ENCODE assay signal across 8 cellular contexts in the genomic region with DNA sequence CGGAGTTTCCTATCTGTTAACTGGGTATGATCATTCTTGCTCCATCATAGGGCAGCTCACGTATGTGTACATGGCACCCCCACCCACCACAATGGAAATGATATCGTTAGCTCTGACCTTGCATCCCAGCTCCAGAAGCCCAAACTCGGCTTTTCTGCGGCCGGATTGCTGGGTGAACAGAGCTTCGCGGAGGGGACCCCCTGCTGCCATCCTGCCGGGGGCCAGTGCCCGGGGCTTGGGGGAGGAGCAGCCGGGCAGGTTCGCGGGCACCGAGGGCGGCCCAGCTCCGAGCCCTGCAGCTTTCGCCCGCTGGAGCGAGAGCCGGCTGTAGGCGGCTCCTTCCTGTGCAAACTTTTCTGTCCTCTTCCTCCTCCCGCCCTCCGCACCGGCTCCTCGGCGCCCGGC. TPM values are rescaled to one million over a fixed set of nuclear protein-coding genes. Genes with fewer than 3 reads are reported as not detected.
DNase-seq lines count a peak whose midpoint lies in the region; ATAC-seq, FAIRE-seq and TF ChIP-seq lines count a peak whose summit lies in the region.

No MANE protein-coding gene starts in this region.

- no peaks in the 10 kb centered on the region for H3K36me3 ChIP-seq in DOHH2 (ENCODE audit: control insufficient read depth, low read length)
- no peaks in the 10 kb centered on the region for H3K36me3 ChIP-seq in HUES48 (ENCODE audit: control insufficient read depth, insufficient read depth, low read length)
- H3K36me3 ChIP-seq in keratinocyte (ENCODE audit: control insufficient read depth in 2 of 2, extremely low read depth in 1 of 2, insufficient read depth in 2 of 2, low read length in 2 of 2), result no peaks in the 10 kb centered on the region

- TF ChIP-seq CTCF in DOHH2 (IDR thresholded peaks at IDR 0.05; ENCODE audit: low read depth, low read length, poor library complexity, severe bottlenecking) (no peak), MCF 10A (IDR thresholded peaks at IDR 0.05; ENCODE audit: unreplicated experiment) (no peak), keratinocyte (optimal IDR thresholded peaks at IDR 0.05 in 1 of 3, IDR thresholded peaks at IDR 0.05 in 1 of 3, conservative IDR thresholded peaks at IDR 0.05 in 1 of 3; ENCODE audit: extremely low read depth in 1 of 3, insufficient read depth in 2 of 3, low read length in 3 of 3) (no peak)

- no peaks in the 10 kb centered on the region for H3K27me3 Mint-ChIP-seq in MCF 10A (ENCODE audit: insufficient read depth, unreplicated experiment)

- H3K4me1 ChIP-seq in DOHH2 (ENCODE audit: control insufficient read depth, low read length), result peaks cover 19% of the 10 kb centered on the region
- peaks cover 24% of the 10 kb centered on the region for H3K4me1 ChIP-seq in HUES48 (ENCODE audit: control insufficient read depth, insufficient read depth, low read length)
- H3K4me1 ChIP-seq in keratinocyte (ENCODE audit: control insufficient read depth, extremely low read depth, insufficient read depth, low read length), result no peaks in the 10 kb centered on the region

- H3F3A ChIP-seq in DOHH2 (ENCODE audit: control insufficient read depth, insufficient read depth), result no peaks in the 10 kb centered on the region

- H3K27me3 ChIP-seq in DOHH2 (ENCODE audit: control insufficient read depth, low read length) (peaks cover 37% of the 10 kb centered on the region), HUES48 (ENCODE audit: control insufficient read depth, insufficient read depth, low read length) (peaks cover 42% of the 10 kb centered on the region), keratinocyte (ENCODE audit: control insufficient read depth, extremely low read depth, insufficient read depth, low read length) (peaks cover 9% of the 10 kb centered on the region)

- dilution Hi-C loops in keratinocyte (cut with MboI; ENCODE audit: extremely low pct_ligation_motif_present, low sequenced_read_pairs), result no loop called here

- peak overlapping the region; percentile 54 for H3K4me3 ChIP-seq in DOHH2 (ENCODE audit: low read length)
- H3K4me3 ChIP-seq in HUES48 (ENCODE audit: low read depth, low read length), result peak overlapping the region; percentile 67
- H3K4me3 ChIP-seq in keratinocyte (ENCODE audit: control insufficient read depth in 2 of 3, extremely low read depth in 1 of 3, insufficient read depth in 2 of 3, low read depth in 1 of 3, low read length in 3 of 3), result peak overlapping the region; percentile 35 to 51 (median 41)

- CTCF ChIA-PET in MCF 10A (lab: Yijun Ruan, JAX), result interaction anchor here (0.8 to 1.4 kb wide), 3 partner anchors 27 to 319 kb away, joined by 3 to 4 read pairs (median 3); no protein-coding TSS in a partner anchor

- no peaks in the 10 kb centered on the region for H3K79me2 ChIP-seq in DOHH2 (ENCODE audit: control insufficient read depth, low read length)
- no peaks in the 10 kb centered on the region for H3K79me2 ChIP-seq in keratinocyte (ENCODE audit: control insufficient read depth, insufficient read depth, low read length)

- intact Hi-C loops in MCF 10A (cut with micrococcal nuclease), result no loop called here

- H3K4me3 Mint-ChIP-seq in MCF 10A (ENCODE audit: unreplicated experiment), result peak overlapping the region; percentile 63

- FAIRE-seq in keratinocyte (lab: Jason Lieb, UNC), result no peak
- no peak for FAIRE-seq in frontal cortex (lab: Jason Lieb, UNC)

- H3K9ac ChIP-seq in HUES48 (ENCODE audit: low read depth, low read length) (peak overlapping the region; percentile 47; the same call in 1 of the 2 replicates), keratinocyte (ENCODE audit: control insufficient read depth, extremely low read depth, insufficient read depth, low read length) (peak overlapping the region; percentile 26)

- no peaks in the 10 kb centered on the region for H3K9me3 Mint-ChIP-seq in MCF 10A (ENCODE audit: unreplicated experiment)

- H3K4me2 ChIP-seq in DOHH2 (ENCODE audit: low read length) (peak overlapping the region; percentile 54), keratinocyte (ENCODE audit: control insufficient read depth, extremely low read depth, insufficient read depth, low read depth, low read length) (peak overlapping the region; percentile 47)

- no peaks in the 10 kb centered on the region for H3K9me1 ChIP-seq in keratinocyte (ENCODE audit: control insufficient read depth, extremely low read depth, insufficient read depth, low read length)

- H3K9me3 ChIP-seq in DOHH2 (ENCODE audit: control insufficient read depth, insufficient read depth, low read length) (no peaks in the 10 kb centered on the region), HUES48 (ENCODE audit: control insufficient read depth, insufficient read depth, low read length) (no peaks in the 10 kb centered on the region), keratinocyte (ENCODE audit: control insufficient read depth, low read depth, low read length) (no peaks in the 10 kb centered on the region)

- H4K20me1 ChIP-seq in DOHH2 (ENCODE audit: control insufficient read depth, insufficient read depth, low read depth, low read length) (no peaks in the 10 kb centered on the region), keratinocyte (ENCODE audit: control insufficient read depth, extremely low read depth, insufficient read depth, low read length) (no peaks in the 10 kb centered on the region)

- peak overlapping the region; percentile 31 for H2AFZ ChIP-seq in keratinocyte (ENCODE audit: control insufficient read depth, low read length)

- no peaks in the 10 kb centered on the region for H3K36me3 Mint-ChIP-seq in MCF 10A (ENCODE audit: insufficient read depth, unreplicated experiment)

- no TSS peak for BruUV-seq in MCF 10A (replicated peaks; lab: Mats Ljungman, UMichigan)

- H3K9me2 ChIP-seq in DOHH2 (replicated peaks; ENCODE audit: control insufficient read depth, low read length), result no peaks in the 10 kb centered on the region

- ATAC-seq in GM21529 (IDR thresholded peaks at IDR 0.05; ENCODE audit: unreplicated experiment), result peak; percentile 75

- H3K27ac Mint-ChIP-seq in MCF 10A (ENCODE audit: low read depth, unreplicated experiment), result no peak overlapping the region

- POLR2A ChIA-PET in MCF 10A (lab: Yijun Ruan, JAX), result interaction anchor here (0.7 to 1.5 kb wide), 4 partner anchors 8 to 85 kb away, joined by 3 to 4 read pairs (median 4); no protein-coding TSS in a partner anchor

- DNase-seq in T-helper 9 cell (peak; percentile 41), MCF 10A (ENCODE audit: unreplicated experiment) (peak; percentile 43), keratinocyte (ENCODE audit: low read depth, low spot score) (no peak), frontal cortex (ENCODE audit: low spot score in 2 of 2) (no peak)
- peak; percentile 51 for DNase-seq in stimulated activated CD4-positive, alpha-beta T cell treated with anti-CD3 and anti-CD28 coated beads, Interleukin-4, amount 100 ng/mL, for 1 hour

- H3K4me1 Mint-ChIP-seq in MCF 10A (ENCODE audit: insufficient read depth, unreplicated experiment), result no peaks in the 10 kb centered on the region

- H3K27ac ChIP-seq in DOHH2 (ENCODE audit: low read depth, low read length), result no peak overlapping the region
- H3K27ac ChIP-seq in HUES48 (ENCODE audit: low read depth, low read length), result no peak overlapping the region
- no peak overlapping the region for H3K27ac ChIP-seq in keratinocyte (ENCODE audit: control insufficient read depth, insufficient read depth, low read length)

RNA-seq across cellular contexts. Expression of a gene that starts 24.9 kb away (rescaled TPM):
- 54.8 and 62.2 TPM in 2 replicates for total RNA-seq in MCF 10A (2022)
- polyA plus RNA-seq in keratinocyte, result 10.8 to 14.0 TPM (median 12.5 TPM) in 3 replicates
- 6.2 TPM for polyA plus RNA-seq in keratinocyte (2011; ENCODE audit: low read depth)
- 9.2 and 14.1 TPM in 2 replicates for polyA plus RNA-seq in keratinocyte (2011; cell fraction: cytosol; rRNA removed)
- 15.9 and 18.4 TPM in 2 replicates for polyA plus RNA-seq in keratinocyte (2011; cell fraction: nucleus; rRNA removed)
- polyA plus RNA-seq in keratinocyte (2012; ENCODE audit: low replicate concordance), result 12.5 and 12.9 TPM in 2 replicates
- polyA minus RNA-seq in keratinocyte, result 2.3 to 6.8 TPM (median 6.4 TPM) in 3 replicates
- polyA minus RNA-seq in keratinocyte (2011; cell fraction: cytosol; rRNA and poly(A)+ RNA removed), result 5.9 TPM
- 4.1 and 8.5 TPM in 2 replicates for polyA minus RNA-seq in keratinocyte (2011; cell fraction: nucleus; rRNA and poly(A)+ RNA removed)
- total RNA-seq in frontal cortex, result 11.8 TPM

Comparison
In these comparisons a context has a peak if more than half of its experiments do, and no peak if none do; other contexts are left out.
1. DNase-seq: peak in T-helper 9 cell (single experiment), MCF 10A (single experiment) and stimulated activated CD4-positive, alpha-beta T cell treated with anti-CD3 and anti-CD28 coated beads, Interleukin-4, amount 100 ng/mL, for 1 hour (single experiment); none in keratinocyte (single experiment) and frontal cortex (0 of 2).
2. Peak in every context shown above with its lines, with median percentiles within 50 percentile points of each other: H3K4me3 ChIP-seq.